ENCODE assay signal across 10 cellular contexts in genomic region chr1:183235503-183235902, GRCh38. TPM values are rescaled to one million over a fixed set of nuclear protein-coding genes. Genes with fewer than 3 reads are reported as not detected.
DNase-seq lines count a peak whose midpoint lies in the region; ATAC-seq and TF ChIP-seq lines count a peak whose summit lies in the region.
"Had no signal": no experiment of that assay in that cellular context is flagged by ENCODE, and none has a peak within 500 bp of the region (broad histone marks: within the 10 kb centered on the region; RNA-seq: fewer than 3 reads in every experiment).

No MANE protein-coding gene starts in this region.

- H3K9me3 ChIP-seq in GM23248 (ENCODE audit: low read depth), result no peaks in the 10 kb centered on the region
- H3K9me3 ChIP-seq in gastroesophageal sphincter, result no peaks in the 10 kb centered on the region
- H3K9me3 ChIP-seq in skeletal muscle tissue (ENCODE audit: control insufficient read depth in 3 of 3, low read length in 3 of 3), result no peaks in the 10 kb centered on the region

- TF ChIP-seq CTCF in gastroesophageal sphincter (IDR thresholded peaks at IDR 0.05), result no peak

- no peak for TF ChIP-seq POLR2A in gastroesophageal sphincter (IDR thresholded peaks at IDR 0.05)

- WGBS in GM23248 (ENCODE audit: low coverage in 1 of 2, low lambda C conversion rate in 2 of 2, missing lambda C conversion rate in 2 of 2), 2 experiments, result 77 to 83% methylated on average over 14 of the region's 14 CpGs
- 52 to 82% methylated on average over 3 to 11 of the region's 14 CpGs for WGBS in gastroesophageal sphincter (ENCODE audit: low coverage in 1 of 2), 2 donors

- H2AFZ ChIP-seq in GM23248, result peak overlapping the region; percentile 22

- H3K27ac ChIP-seq in GM23248 (peak overlapping the region; percentile 100), gastroesophageal sphincter (peak overlapping the region; percentile 51 to 84 (median 83)), skeletal muscle tissue (ENCODE audit: low read depth, low read length) (peak overlapping the region; percentile 59)

- H3K4me3 ChIP-seq in GM23248 (peak overlapping the region; percentile 75), gastroesophageal sphincter (peak overlapping the region in 1 of 2 donors; percentile 43), skeletal muscle tissue (ENCODE audit: low read length in 3 of 3) (peak overlapping the region in 2 of 3 donors; percentile 23 to 62)

- no peaks in the 10 kb centered on the region for H3K79me2 ChIP-seq in GM23248 (ENCODE audit: insufficient read depth)

- no peaks in the 10 kb centered on the region for H4K20me1 ChIP-seq in GM23248 (ENCODE audit: insufficient read depth)

- H3K36me3 ChIP-seq in GM23248 (ENCODE audit: low read depth), result no peaks in the 10 kb centered on the region
- H3K36me3 ChIP-seq in gastroesophageal sphincter, result peaks cover 0 to 14% of the 10 kb centered on the region in 2 donors
- no peaks in the 10 kb centered on the region for H3K36me3 ChIP-seq in skeletal muscle tissue (ENCODE audit: control insufficient read depth in 3 of 3, insufficient read depth in 3 of 3, low read length in 3 of 3)

- peak overlapping the region; percentile 90 for H3K4me2 ChIP-seq in GM23248 (ENCODE audit: unreplicated experiment)

- H3K27me3 ChIP-seq in GM23248 (replicated peaks; ENCODE audit: insufficient read depth), result no peaks in the 10 kb centered on the region
- no peaks in the 10 kb centered on the region for H3K27me3 ChIP-seq in gastroesophageal sphincter
- H3K27me3 ChIP-seq in skeletal muscle tissue (ENCODE audit: control insufficient read depth in 3 of 3, insufficient read depth in 3 of 3, low read length in 3 of 3), result no peaks in the 10 kb centered on the region

- in situ Hi-C loops in GM23248 (cut with MboI), result no loop called here

- peaks cover 75% of the 10 kb centered on the region for H3F3A ChIP-seq in GM23248 (ENCODE audit: insufficient read depth)

- no peaks in the 10 kb centered on the region for H3K4me1 Mint-ChIP-seq in activated CD4-positive, alpha-beta memory T cell treated with anti-CD3 and anti-CD28 coated beads, Interleukin-2, amount 10 ng/mL, durations not matched to agents 7 days and 5 days

- CTCF ChIA-PET in activated CD4-positive, alpha-beta memory T cell treated with anti-CD3 and anti-CD28 coated beads, Interleukin-2, amount 10 ng/mL, durations not matched to agents 7 days and 5 days (lab: Charles Lee), result interaction anchor here (1.1 kb wide), 1 partner anchor 10 kb away, joined by 4 read pairs; no protein-coding TSS in a partner anchor

- no peaks in the 10 kb centered on the region for H3K9me2 ChIP-seq in GM23248 (ENCODE audit: insufficient read depth)

- no peak for ATAC-seq in gastroesophageal sphincter
- ATAC-seq in HG03095 (IDR thresholded peaks at IDR 0.05; ENCODE audit: unreplicated experiment), result no peak
- no peak for ATAC-seq in GM19328 (IDR thresholded peaks at IDR 0.05; ENCODE audit: unreplicated experiment)

- DNase-seq in GM23248 (no peak), SHP77 treated with DMSO at 0.1 percent for 48 hours (lab: John Stamatoyannopoulos, UW) (peak; percentile 78)
- DNase-seq in activated CD4-positive, alpha-beta memory T cell treated with anti-CD3 and anti-CD28 coated beads, Interleukin-2, amount 10 ng/mL, durations not matched to agents 7 days and 5 days, result no peak
- no peak for DNase-seq in activated naive CD4-positive, alpha-beta T cell treated with anti-CD3 and anti-CD28 coated beads, Interleukin-2, amount 50 U/mL, for 16 hours
- DNase-seq: EL had no signal

- H3K9ac ChIP-seq in GM23248, result peak overlapping the region; percentile 95
- peak overlapping the region; percentile 40 to 75 (median 48) for H3K9ac ChIP-seq in skeletal muscle tissue (ENCODE audit: low read depth in 1 of 3, low read length in 3 of 3)

- no peak overlapping the region for H3K4me3 Mint-ChIP-seq in activated CD4-positive, alpha-beta memory T cell treated with anti-CD3 and anti-CD28 coated beads, Interleukin-2, amount 10 ng/mL, durations not matched to agents 7 days and 5 days

- no peak overlapping the region for H3K27ac Mint-ChIP-seq in activated CD4-positive, alpha-beta memory T cell treated with anti-CD3 and anti-CD28 coated beads, Interleukin-2, amount 10 ng/mL, durations not matched to agents 7 days and 5 days
- H3K27ac Mint-ChIP-seq: activated T-helper 2 cell treated with anti-CD3 and anti-CD28 coated beads, Interferon-gamma antibody, Interleukin-2, Interleukin-4, amounts not matched to agents 10 μg/mL and 5 μg/mL and 100 μg/mL, durations not matched to agents 14 hours and 24 hours and 36 hours had no signal

- POLR2A ChIA-PET in activated CD4-positive, alpha-beta memory T cell treated with anti-CD3 and anti-CD28 coated beads, Interleukin-2, amount 10 ng/mL, durations not matched to agents 7 days and 5 days (lab: Charles Lee), result no interaction called here

- peaks cover 3% of the 10 kb centered on the region for H3K27me3 Mint-ChIP-seq in activated CD4-positive, alpha-beta memory T cell treated with anti-CD3 and anti-CD28 coated beads, Interleukin-2, amount 10 ng/mL, durations not matched to agents 7 days and 5 days

- no peak for TF ChIP-seq EP300 in gastroesophageal sphincter (IDR thresholded peaks at IDR 0.05)

- H3K9me3 Mint-ChIP-seq in activated CD4-positive, alpha-beta memory T cell treated with anti-CD3 and anti-CD28 coated beads, Interleukin-2, amount 10 ng/mL, durations not matched to agents 7 days and 5 days, result no peaks in the 10 kb centered on the region
- H3K9me3 Mint-ChIP-seq: activated T-helper 2 cell treated with anti-CD3 and anti-CD28 coated beads, Interferon-gamma antibody, Interleukin-2, Interleukin-4, amounts not matched to agents 10 μg/mL and 5 μg/mL and 100 μg/mL, durations not matched to agents 14 hours and 24 hours and 36 hours had no signal

- no peaks in the 10 kb centered on the region for H3K36me3 Mint-ChIP-seq in activated CD4-positive, alpha-beta memory T cell treated with anti-CD3 and anti-CD28 coated beads, Interleukin-2, amount 10 ng/mL, durations not matched to agents 7 days and 5 days (ENCODE audit: low read depth)

- H3K4me1 ChIP-seq in GM23248 (ENCODE audit: insufficient read depth) (peaks cover 71% of the 10 kb centered on the region), gastroesophageal sphincter (peaks cover 0 to 44% (median 12%) of the 10 kb centered on the region in 3 donors), skeletal muscle tissue (ENCODE audit: control insufficient read depth in 3 of 3, insufficient read depth in 3 of 3, low read length in 3 of 3) (peaks cover 8 to 15% (median 11%) of the 10 kb centered on the region in 3 donors)

RNA-seq across cellular contexts. Expression of gene LAMC2, which starts 49.4 kb away (rescaled TPM):
- 1.9 and 2.4 TPM in 2 replicates for total RNA-seq in GM23248 (2014; rRNA removed; shearing (Covaris generic))
- polyA plus RNA-seq in GM23248 (2016; fragmentation: Nextera tagmentation; extraction: Ambion mirVana), result 2.7 and 3.2 TPM in 2 replicates
- total RNA-seq in gastroesophageal sphincter, result 10 to 100 TPM; 10.2 to 43.4 (median 18.4) TPM
- 0.52 TPM for total RNA-seq in skeletal muscle tissue
- total RNA-seq in activated CD4-positive, alpha-beta memory T cell treated with anti-CD3 and anti-CD28 coated beads, Interleukin-2, amount 10 ng/mL, durations not matched to agents 7 days and 5 days, result not detected
- total RNA-seq: activated T-helper 2 cell treated with anti-CD3 and anti-CD28 coated beads, Interferon-gamma antibody, Interleukin-2, Interleukin-4, amounts not matched to agents 10 μg/mL and 5 μg/mL and 100 μg/mL, durations not matched to agents 14 hours and 24 hours and 36 hours had no signal
